1 cellular context compared by ENCODE assay signal in the genomic region with DNA sequence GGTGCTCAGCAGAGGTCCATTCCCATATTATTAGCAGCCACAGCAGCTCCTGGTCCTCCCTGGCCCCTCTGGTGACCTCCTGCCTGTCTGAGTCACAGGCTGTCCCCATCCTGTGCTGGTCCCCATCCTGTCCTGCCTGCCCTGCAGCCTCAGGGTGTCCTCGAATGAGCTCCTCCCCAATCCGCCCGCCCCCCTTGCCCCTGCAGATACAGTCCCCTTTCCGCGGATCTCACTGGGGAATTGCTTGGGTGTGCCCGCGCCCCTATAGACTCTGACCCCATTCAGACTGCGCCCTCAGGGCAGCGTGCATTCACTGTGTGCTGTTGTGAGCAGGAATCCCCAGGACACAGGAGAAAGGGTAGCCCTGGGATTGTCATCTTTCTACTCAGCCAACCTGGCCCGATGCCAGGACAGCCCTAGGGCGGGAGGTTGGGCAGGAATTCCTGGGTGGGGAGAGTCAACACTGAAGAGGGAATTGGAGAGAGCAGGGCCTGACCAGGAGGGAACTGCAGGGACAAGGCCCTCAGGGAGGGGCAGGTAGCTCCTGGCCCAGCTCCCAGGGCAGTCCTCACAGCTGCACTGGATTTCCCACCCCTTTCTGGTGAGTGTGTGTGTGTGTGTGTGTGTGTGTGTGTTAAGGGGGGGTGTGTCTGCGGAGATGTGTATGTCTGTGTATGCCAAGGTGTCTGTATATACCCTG.
TF ChIP-seq lines count a peak whose summit lies in the region.

No MANE protein-coding gene starts in this region.

TF ChIP-seq in HepG2, 621 proteins besides CTCF, POLR2A, EP300 and RAD21 (continued from another document):
- TF ChIP-seq KLF11 (CRISPR knock-in tag; IDR thresholded peaks at IDR 0.05) (no peak), JARID2 (CRISPR knock-in tag; IDR thresholded peaks at IDR 0.05; ENCODE audit: insufficient replicate concordance) (no peak), GTF3A (CRISPR knock-in tag; conservative IDR thresholded peaks at IDR 0.05) (no peak), KDM4B (CRISPR knock-in tag; IDR thresholded peaks at IDR 0.05) (no peak), FOXK1 (CRISPR knock-in tag; IDR thresholded peaks at IDR 0.05; ENCODE audit: borderline replicate concordance, low read depth) (no peak), LCORL (IDR thresholded peaks at IDR 0.05) (0 out of 2 replicates have a peak, but pooled peaks have one; percentile 46), LCORL (CRISPR knock-in tag; IDR thresholded peaks at IDR 0.05) (peak; percentile 90), ELF3 (CRISPR knock-in tag; IDR thresholded peaks at IDR 0.05) (0 out of 2 replicates have a peak, but pooled peaks have one; percentile 43), SCMH1 (CRISPR knock-in tag; IDR thresholded peaks at IDR 0.05; ENCODE audit: borderline replicate concordance) (no peak), SP140L (CRISPR knock-in tag; IDR thresholded peaks at IDR 0.05; ENCODE audit: borderline replicate concordance) (no peak), MBD4 (IDR thresholded peaks at IDR 0.05; ENCODE audit: borderline replicate concordance, low read length) (no peak), CHD4 (IDR thresholded peaks at IDR 0.05; ENCODE audit: borderline replicate concordance, low read length) (no peak), ZNF296 (CRISPR knock-in tag; conservative IDR thresholded peaks at IDR 0.05) (no peak), MEF2D (CRISPR knock-in tag; IDR thresholded peaks at IDR 0.05) (no peak), HNRNPL (IDR thresholded peaks at IDR 0.05; ENCODE audit: low read depth, low read length) (no peak), RORA (CRISPR knock-in tag; IDR thresholded peaks at IDR 0.05) (no peak), ZNF224 (CRISPR knock-in tag; IDR thresholded peaks at IDR 0.05) (no peak), ZNF160 (CRISPR knock-in tag; IDR thresholded peaks at IDR 0.05) (no peak), SPEN (CRISPR knock-in tag; IDR thresholded peaks at IDR 0.05; ENCODE audit: low read depth) (no peak), PRPF4 (IDR thresholded peaks at IDR 0.05; ENCODE audit: low read depth, low read length, poor library complexity, severe bottlenecking) (no peak), ZNF331 (CRISPR knock-in tag; IDR thresholded peaks at IDR 0.05) (no peak), HDAC6 (IDR thresholded peaks at IDR 0.05; ENCODE audit: low read depth, low read length) (no peak), MED1 (CRISPR knock-in tag; IDR thresholded peaks at IDR 0.05) (no peak), ZNF747 (CRISPR knock-in tag; IDR thresholded peaks at IDR 0.05; ENCODE audit: borderline replicate concordance) (no peak), SNAPC2 (CRISPR knock-in tag; IDR thresholded peaks at IDR 0.05) (no peak), ZNF841 (CRISPR knock-in tag; IDR thresholded peaks at IDR 0.05; ENCODE audit: borderline replicate concordance) (no peak), ZBTB38 (CRISPR knock-in tag; IDR thresholded peaks at IDR 0.05) (0 out of 2 replicates have a peak, but pooled peaks have one; percentile 13), SETDB1 (CRISPR knock-in tag; IDR thresholded peaks at IDR 0.05; ENCODE audit: borderline replicate concordance) (no peak), ZNF761 (CRISPR knock-in tag; conservative IDR thresholded peaks at IDR 0.05) (no peak), SRSF4 (IDR thresholded peaks at IDR 0.05; ENCODE audit: low read depth, low read length, poor library complexity, severe bottlenecking) (no peak), ZNF382 (CRISPR knock-in tag; IDR thresholded peaks at IDR 0.05; ENCODE audit: borderline replicate concordance) (no peak), NR2F6 (IDR thresholded peaks at IDR 0.05) (no peak), NR2F6 (CRISPR knock-in tag; IDR thresholded peaks at IDR 0.05) (peak; percentile 37; the same call in 1 of the 2 replicates), TRIM24 (CRISPR knock-in tag; IDR thresholded peaks at IDR 0.05) (no peak), SOX6 (IDR thresholded peaks at IDR 0.05) (no peak), SOX6 (CRISPR knock-in tag; IDR thresholded peaks at IDR 0.05) (peak; percentile 36; the same call in 1 of the 2 replicates), ZNF333 (CRISPR knock-in tag; IDR thresholded peaks at IDR 0.05; ENCODE audit: borderline replicate concordance) (no peak), ZNF652 (CRISPR knock-in tag; IDR thresholded peaks at IDR 0.05; ENCODE audit: borderline replicate concordance, low read depth) (no peak), ZNF317 (CRISPR knock-in tag; IDR thresholded peaks at IDR 0.05) (no peak), ZBTB8A (CRISPR knock-in tag; IDR thresholded peaks at IDR 0.05; ENCODE audit: borderline replicate concordance, low read depth) (no peak), NFIB (CRISPR knock-in tag; IDR thresholded peaks at IDR 0.05; ENCODE audit: borderline replicate concordance) (no peak), TAF1 (CRISPR knock-in tag; IDR thresholded peaks at IDR 0.05) (no peak), SSRP1 (CRISPR knock-in tag; IDR thresholded peaks at IDR 0.05) (no peak), PHF20 (CRISPR knock-in tag; IDR thresholded peaks at IDR 0.05) (no peak), HCFC1 (IDR thresholded peaks at IDR 0.05; ENCODE audit: low read depth, low read length) (no peak), ZNF7 (CRISPR knock-in tag; IDR thresholded peaks at IDR 0.05) (no peak), ZSCAN20 (CRISPR knock-in tag; IDR thresholded peaks at IDR 0.05; ENCODE audit: borderline replicate concordance) (no peak), ZNF337 (CRISPR knock-in tag; IDR thresholded peaks at IDR 0.05; ENCODE audit: borderline replicate concordance, low read depth) (no peak), CREB1 (IDR thresholded peaks at IDR 0.05) (no peak), CREB1 (CRISPR knock-in tag; IDR thresholded peaks at IDR 0.05) (peak; percentile 44; the same call in 1 of the 2 replicates), RCOR2 (CRISPR knock-in tag; IDR thresholded peaks at IDR 0.05) (no peak), NONO (IDR thresholded peaks at IDR 0.05) (no peak), NONO (CRISPR knock-in tag; conservative IDR thresholded peaks at IDR 0.05) (peak; percentile 46; the same call in 1 of the 2 replicates), HOXA9 (CRISPR knock-in tag; IDR thresholded peaks at IDR 0.05; ENCODE audit: borderline replicate concordance) (no peak), CAMTA2 (CRISPR knock-in tag; IDR thresholded peaks at IDR 0.05; ENCODE audit: borderline replicate concordance) (no peak), REL (CRISPR knock-in tag; conservative IDR thresholded peaks at IDR 0.05) (no peak)
- TF ChIP-seq, protein P1, sequence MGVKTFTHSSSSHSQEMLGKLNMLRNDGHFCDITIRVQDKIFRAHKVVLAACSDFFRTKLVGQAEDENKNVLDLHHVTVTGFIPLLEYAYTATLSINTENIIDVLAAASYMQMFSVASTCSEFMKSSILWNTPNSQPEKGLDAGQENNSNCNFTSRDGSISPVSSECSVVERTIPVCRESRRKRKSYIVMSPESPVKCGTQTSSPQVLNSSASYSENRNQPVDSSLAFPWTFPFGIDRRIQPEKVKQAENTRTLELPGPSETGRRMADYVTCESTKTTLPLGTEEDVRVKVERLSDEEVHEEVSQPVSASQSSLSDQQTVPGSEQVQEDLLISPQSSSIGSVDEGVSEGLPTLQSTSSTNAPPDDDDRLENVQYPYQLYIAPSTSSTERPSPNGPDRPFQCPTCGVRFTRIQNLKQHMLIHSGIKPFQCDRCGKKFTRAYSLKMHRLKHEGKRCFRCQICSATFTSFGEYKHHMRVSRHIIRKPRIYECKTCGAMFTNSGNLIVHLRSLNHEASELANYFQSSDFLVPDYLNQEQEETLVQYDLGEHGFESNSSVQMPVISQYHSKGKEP (CRISPR knock-in tag; IDR thresholded peaks at IDR 0.05): no peak
- TF ChIP-seq, protein P2, sequence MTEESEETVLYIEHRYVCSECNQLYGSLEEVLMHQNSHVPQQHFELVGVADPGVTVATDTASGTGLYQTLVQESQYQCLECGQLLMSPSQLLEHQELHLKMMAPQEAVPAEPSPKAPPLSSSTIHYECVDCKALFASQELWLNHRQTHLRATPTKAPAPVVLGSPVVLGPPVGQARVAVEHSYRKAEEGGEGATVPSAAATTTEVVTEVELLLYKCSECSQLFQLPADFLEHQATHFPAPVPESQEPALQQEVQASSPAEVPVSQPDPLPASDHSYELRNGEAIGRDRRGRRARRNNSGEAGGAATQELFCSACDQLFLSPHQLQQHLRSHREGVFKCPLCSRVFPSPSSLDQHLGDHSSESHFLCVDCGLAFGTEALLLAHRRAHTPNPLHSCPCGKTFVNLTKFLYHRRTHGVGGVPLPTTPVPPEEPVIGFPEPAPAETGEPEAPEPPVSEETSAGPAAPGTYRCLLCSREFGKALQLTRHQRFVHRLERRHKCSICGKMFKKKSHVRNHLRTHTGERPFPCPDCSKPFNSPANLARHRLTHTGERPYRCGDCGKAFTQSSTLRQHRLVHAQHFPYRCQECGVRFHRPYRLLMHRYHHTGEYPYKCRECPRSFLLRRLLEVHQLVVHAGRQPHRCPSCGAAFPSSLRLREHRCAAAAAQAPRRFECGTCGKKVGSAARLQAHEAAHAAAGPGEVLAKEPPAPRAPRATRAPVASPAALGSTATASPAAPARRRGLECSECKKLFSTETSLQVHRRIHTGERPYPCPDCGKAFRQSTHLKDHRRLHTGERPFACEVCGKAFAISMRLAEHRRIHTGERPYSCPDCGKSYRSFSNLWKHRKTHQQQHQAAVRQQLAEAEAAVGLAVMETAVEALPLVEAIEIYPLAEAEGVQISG (CRISPR knock-in tag; IDR thresholded peaks at IDR 0.05): no peak
- TF ChIP-seq, protein P3, sequence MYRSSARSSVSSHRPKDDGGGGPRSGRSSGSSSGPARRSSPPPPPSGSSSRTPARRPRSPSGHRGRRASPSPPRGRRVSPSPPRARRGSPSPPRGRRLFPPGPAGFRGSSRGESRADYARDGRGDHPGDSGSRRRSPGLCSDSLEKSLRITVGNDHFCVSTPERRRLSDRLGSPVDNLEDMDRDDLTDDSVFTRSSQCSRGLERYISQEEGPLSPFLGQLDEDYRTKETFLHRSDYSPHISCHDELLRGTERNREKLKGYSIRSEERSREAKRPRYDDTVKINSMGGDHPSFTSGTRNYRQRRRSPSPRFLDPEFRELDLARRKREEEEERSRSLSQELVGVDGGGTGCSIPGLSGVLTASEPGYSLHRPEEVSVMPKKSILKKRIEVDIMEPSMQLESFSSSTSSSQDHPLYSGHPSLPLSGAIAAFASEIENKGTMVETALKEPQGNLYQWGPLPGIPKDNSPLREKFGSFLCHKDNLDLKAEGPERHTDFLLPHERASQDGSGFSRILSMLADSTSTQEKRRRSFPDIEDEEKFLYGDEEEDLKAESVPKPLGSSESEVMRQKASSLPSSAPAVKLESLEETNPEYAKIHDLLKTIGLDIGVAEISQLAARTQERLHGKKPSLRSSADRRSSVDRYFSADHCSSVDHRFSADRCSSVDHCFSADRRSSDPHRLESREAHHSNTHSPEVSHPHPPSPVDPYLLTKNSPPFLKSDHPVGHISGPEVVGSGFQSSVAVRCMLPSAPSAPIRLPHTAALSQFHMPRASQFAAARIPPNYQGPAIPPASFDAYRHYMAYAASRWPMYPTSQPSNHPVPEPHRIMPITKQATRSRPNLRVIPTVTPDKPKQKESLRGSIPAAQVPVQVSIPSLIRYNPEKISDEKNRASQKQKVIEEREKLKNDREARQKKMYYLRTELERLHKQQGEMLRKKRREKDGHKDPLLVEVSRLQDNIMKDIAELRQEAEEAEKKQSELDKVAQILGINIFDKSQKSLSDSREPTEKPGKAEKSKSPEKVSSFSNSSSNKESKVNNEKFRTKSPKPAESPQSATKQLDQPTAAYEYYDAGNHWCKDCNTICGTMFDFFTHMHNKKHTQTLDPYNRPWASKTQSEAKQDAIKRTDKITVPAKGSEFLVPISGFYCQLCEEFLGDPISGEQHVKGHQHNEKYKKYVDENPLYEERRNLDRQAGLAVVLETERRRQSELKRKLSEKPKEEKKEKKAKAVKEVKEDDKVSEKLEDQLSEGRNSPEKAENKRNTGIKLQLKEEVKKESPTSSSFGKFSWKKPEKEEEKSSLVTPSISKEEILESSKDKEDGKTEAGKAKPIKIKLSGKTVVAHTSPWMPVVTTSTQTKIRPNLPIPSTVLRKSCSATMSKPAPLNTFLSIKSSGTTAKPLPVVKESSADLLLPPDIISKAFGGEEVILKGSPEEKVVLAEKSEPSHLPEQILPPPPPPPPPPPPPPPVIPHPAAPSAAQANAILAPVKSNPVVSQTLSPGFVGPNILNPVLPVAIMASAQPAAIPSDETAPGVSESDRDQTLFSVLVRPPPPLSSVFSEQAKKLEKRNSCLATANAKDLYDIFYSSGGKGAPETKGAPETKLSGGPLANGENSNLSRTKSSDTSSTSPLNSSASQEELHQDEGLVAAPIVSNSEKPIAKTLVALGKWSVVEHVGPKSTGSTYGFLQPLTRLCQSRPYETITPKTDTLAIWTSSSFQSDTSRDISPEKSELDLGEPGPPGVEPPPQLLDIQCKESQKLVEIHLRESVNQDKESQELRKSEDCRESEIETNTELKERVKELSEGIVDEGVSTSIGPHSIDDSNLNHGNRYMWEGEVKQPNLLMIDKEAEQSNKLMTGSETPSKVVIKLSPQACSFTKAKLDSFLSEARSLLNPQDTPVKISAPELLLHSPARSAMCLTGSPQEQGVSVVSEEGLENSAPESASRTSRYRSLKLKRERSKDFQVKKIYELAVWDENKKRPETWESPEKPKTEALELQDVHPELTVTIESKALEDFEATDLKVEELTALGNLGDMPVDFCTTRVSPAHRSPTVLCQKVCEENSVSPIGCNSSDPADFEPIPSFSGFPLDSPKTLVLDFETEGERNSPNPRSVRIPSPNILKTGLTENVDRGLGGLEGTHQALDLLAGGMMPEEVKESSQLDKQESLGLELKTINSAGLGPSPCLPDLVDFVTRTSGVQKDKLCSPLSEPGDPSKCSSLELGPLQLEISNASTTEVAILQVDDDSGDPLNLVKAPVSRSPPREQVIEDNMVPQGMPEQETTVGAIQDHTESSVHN (CRISPR knock-in tag; IDR thresholded peaks at IDR 0.05): no peak
- TF ChIP-seq, protein P4, sequence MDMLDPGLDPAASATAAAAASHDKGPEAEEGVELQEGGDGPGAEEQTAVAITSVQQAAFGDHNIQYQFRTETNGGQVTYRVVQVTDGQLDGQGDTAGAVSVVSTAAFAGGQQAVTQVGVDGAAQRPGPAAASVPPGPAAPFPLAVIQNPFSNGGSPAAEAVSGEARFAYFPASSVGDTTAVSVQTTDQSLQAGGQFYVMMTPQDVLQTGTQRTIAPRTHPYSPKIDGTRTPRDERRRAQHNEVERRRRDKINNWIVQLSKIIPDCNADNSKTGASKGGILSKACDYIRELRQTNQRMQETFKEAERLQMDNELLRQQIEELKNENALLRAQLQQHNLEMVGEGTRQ (IDR thresholded peaks at IDR 0.05; ENCODE audit: low read depth, low read length): no peak
- TF ChIP-seq, protein P4 (CRISPR knock-in tag; IDR thresholded peaks at IDR 0.05; ENCODE audit: borderline replicate concordance): no peak
TF ChIP-seq in HepG2: peak in this region for 48.
